Comparison of ENCODE assay signal across 1 cellular context in the genomic region with DNA sequence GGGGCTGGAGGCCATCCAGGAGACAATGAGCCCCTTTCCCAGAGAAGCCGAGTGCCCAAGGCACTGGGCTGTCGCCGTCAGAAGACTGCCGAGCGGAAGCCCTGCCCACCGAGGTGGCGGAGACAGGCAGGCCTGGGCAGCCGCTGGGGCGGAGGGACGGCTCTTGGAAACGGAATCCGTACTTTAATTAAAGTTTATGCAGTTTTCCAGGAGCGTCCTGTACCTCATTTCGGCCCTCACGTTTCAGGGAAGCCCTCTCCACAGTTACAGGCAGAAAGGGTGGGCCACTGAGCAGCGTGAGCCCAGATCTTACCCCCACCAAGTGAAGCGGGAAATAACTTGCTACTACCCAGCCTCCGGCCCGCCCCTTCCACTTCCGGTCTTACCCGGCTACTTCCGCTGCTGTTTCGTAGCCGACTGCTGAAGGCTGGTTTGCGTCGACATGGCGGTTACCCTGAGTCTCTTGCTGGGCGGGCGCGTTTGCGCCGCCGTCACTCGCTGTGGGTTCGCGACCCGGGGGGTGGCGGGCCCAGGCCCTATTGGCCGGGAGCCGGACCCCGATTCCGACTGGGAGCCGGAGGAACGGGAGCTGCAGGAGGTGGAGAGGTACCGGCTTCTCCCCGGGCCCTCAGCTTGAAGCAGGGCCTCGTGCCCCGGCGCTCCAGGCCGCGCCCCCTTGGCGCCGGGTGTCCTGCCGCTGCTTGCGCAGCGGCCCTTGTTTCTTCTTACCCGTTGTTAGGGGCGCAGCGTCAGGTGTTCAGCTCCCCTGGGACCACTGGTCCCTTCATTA.
TF ChIP-seq lines count a peak whose summit lies in the region.

NGRN (plus strand) TSS at position 402 of the 790 bp plus-strand sequence; CDS start at position 443, 41 bp downstream.

TF ChIP-seq in K562, 482 proteins besides CTCF, POLR2A, EP300 and RAD21 (continued from another document and continues in another):
- TF ChIP-seq, protein P1, sequence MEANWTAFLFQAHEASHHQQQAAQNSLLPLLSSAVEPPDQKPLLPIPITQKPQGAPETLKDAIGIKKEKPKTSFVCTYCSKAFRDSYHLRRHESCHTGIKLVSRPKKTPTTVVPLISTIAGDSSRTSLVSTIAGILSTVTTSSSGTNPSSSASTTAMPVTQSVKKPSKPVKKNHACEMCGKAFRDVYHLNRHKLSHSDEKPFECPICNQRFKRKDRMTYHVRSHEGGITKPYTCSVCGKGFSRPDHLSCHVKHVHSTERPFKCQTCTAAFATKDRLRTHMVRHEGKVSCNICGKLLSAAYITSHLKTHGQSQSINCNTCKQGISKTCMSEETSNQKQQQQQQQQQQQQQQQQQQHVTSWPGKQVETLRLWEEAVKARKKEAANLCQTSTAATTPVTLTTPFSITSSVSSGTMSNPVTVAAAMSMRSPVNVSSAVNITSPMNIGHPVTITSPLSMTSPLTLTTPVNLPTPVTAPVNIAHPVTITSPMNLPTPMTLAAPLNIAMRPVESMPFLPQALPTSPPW (CRISPR knock-in tag; IDR thresholded peaks at IDR 0.05) = peak; percentile 57; the same call in 1 of the 2 replicates
- TF ChIP-seq CHD1 (IDR thresholded peaks at IDR 0.05; ENCODE audit: low read length) (peak; percentile 70), POLR2AphosphoS2 (IDR thresholded peaks at IDR 0.05; ENCODE audit: low read length) (peak; percentile 84; the same call in 1 of the 2 replicates), CREM (IDR thresholded peaks at IDR 0.05; ENCODE audit: low read depth) (peak; percentile 78), SIN3A (IDR thresholded peaks at IDR 0.05; ENCODE audit: borderline replicate concordance in 2 of 2, control insufficient read depth in 1 of 2, low read depth in 2 of 2, low read length in 2 of 2) (peak; percentile 40 to 88; a peak in 2 of 4 replicates), PHB (CRISPR knock-in tag; IDR thresholded peaks at IDR 0.05) (0 out of 2 replicates have a peak, but pooled peaks have one; percentile 34), FOSL1 (tag; conservative IDR thresholded peaks at IDR 0.05) (0 out of 2 replicates have a peak, but pooled peaks have one; percentile 31), BCOR (IDR thresholded peaks at IDR 0.05) (0 out of 2 replicates have a peak, but pooled peaks have one; percentile 30), KDM4B (IDR thresholded peaks at IDR 0.05; ENCODE audit: borderline replicate concordance in 2 of 2, low read depth in 1 of 2) (peak in 1 of 2 experiments; percentile 88; a peak in 1 of 4 replicates), CTCFL (IDR thresholded peaks at IDR 0.05; ENCODE audit: borderline replicate concordance, insufficient read depth, low read depth, low read length, poor library complexity, severe bottlenecking) (no peak), NCOA1 (IDR thresholded peaks at IDR 0.05; ENCODE audit: low read depth) (0 out of 2 replicates have a peak, but pooled peaks have one; percentile 48), NONO (IDR thresholded peaks at IDR 0.05; ENCODE audit: low read depth in 2 of 2, low read length in 1 of 2) (no peak; a peak in 1 of 4 replicates), HDAC2 (IDR thresholded peaks at IDR 0.05) (peak; percentile 70; the same call in 1 of the 2 replicates), PHF8 (IDR thresholded peaks at IDR 0.05; ENCODE audit: borderline replicate concordance, low read length) (peak; percentile 89), XRCC5 (IDR thresholded peaks at IDR 0.05; ENCODE audit: low read depth, low read length) (peak; percentile 14; the same call in 1 of the 2 replicates), HDAC1 (IDR thresholded peaks at IDR 0.05) (peak in 1 of 2 experiments; percentile 93; a peak in 2 of 4 replicates), MCM5 (IDR thresholded peaks at IDR 0.05; ENCODE audit: low read depth) (no peak), JUND (IDR thresholded peaks at IDR 0.05; ENCODE audit: borderline replicate concordance, low read depth, low read length) (peak; percentile 29; the same call in 1 of the 2 replicates), JUND (tag; IDR thresholded peaks at IDR 0.05; ENCODE audit: borderline replicate concordance, low read depth, low read length) (no peak), ZC3H8 (IDR thresholded peaks at IDR 0.05) (no peak), ZNF347 (CRISPR knock-in tag; IDR thresholded peaks at IDR 0.05; ENCODE audit: low read depth) (no peak), ZNF592 (IDR thresholded peaks at IDR 0.05) (peak; percentile 85), HDAC8 (tag; IDR thresholded peaks at IDR 0.05) (0 out of 2 replicates have a peak, but pooled peaks have one; percentile 16), FOXP4 (CRISPR knock-in tag; IDR thresholded peaks at IDR 0.05; ENCODE audit: borderline replicate concordance) (no peak; the same call in 1 of the 2 replicates), ELF1 (tag; IDR thresholded peaks at IDR 0.05) (peak; percentile 83), NFIC (IDR thresholded peaks at IDR 0.05) (peak; percentile 45), ZNF253 (CRISPR knock-in tag; conservative IDR thresholded peaks at IDR 0.05) (no peak), SETDB1 (IDR thresholded peaks at IDR 0.05; ENCODE audit: low read length) (no peak), FOXA3 (CRISPR knock-in tag; conservative IDR thresholded peaks at IDR 0.05 in 1 of 2, IDR thresholded peaks at IDR 0.05 in 1 of 2) (no peak), ZNF436 (CRISPR knock-in tag; IDR thresholded peaks at IDR 0.05) (peak; percentile 25; the same call in 1 of the 2 replicates), SAFB (IDR thresholded peaks at IDR 0.05; ENCODE audit: borderline replicate concordance, low read depth, low read length) (no peak)
- TF ChIP-seq, protein P2, sequence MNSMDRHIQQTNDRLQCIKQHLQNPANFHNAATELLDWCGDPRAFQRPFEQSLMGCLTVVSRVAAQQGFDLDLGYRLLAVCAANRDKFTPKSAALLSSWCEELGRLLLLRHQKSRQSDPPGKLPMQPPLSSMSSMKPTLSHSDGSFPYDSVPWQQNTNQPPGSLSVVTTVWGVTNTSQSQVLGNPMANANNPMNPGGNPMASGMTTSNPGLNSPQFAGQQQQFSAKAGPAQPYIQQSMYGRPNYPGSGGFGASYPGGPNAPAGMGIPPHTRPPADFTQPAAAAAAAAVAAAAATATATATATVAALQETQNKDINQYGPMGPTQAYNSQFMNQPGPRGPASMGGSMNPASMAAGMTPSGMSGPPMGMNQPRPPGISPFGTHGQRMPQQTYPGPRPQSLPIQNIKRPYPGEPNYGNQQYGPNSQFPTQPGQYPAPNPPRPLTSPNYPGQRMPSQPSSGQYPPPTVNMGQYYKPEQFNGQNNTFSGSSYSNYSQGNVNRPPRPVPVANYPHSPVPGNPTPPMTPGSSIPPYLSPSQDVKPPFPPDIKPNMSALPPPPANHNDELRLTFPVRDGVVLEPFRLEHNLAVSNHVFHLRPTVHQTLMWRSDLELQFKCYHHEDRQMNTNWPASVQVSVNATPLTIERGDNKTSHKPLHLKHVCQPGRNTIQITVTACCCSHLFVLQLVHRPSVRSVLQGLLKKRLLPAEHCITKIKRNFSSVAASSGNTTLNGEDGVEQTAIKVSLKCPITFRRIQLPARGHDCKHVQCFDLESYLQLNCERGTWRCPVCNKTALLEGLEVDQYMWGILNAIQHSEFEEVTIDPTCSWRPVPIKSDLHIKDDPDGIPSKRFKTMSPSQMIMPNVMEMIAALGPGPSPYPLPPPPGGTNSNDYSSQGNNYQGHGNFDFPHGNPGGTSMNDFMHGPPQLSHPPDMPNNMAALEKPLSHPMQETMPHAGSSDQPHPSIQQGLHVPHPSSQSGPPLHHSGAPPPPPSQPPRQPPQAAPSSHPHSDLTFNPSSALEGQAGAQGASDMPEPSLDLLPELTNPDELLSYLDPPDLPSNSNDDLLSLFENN (IDR thresholded peaks at IDR 0.05; ENCODE audit: low read depth in 2 of 2, low read length in 2 of 2) = 0 out of 4 replicates have a peak, but pooled peaks of 1 of the 2 experiments have one; percentile 24
- TF ChIP-seq, protein P3, sequence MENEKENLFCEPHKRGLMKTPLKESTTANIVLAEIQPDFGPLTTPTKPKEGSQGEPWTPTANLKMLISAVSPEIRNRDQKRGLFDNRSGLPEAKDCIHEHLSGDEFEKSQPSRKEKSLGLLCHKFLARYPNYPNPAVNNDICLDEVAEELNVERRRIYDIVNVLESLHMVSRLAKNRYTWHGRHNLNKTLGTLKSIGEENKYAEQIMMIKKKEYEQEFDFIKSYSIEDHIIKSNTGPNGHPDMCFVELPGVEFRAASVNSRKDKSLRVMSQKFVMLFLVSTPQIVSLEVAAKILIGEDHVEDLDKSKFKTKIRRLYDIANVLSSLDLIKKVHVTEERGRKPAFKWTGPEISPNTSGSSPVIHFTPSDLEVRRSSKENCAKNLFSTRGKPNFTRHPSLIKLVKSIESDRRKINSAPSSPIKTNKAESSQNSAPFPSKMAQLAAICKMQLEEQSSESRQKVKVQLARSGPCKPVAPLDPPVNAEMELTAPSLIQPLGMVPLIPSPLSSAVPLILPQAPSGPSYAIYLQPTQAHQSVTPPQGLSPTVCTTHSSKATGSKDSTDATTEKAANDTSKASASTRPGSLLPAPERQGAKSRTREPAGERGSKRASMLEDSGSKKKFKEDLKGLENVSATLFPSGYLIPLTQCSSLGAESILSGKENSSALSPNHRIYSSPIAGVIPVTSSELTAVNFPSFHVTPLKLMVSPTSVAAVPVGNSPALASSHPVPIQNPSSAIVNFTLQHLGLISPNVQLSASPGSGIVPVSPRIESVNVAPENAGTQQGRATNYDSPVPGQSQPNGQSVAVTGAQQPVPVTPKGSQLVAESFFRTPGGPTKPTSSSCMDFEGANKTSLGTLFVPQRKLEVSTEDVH (IDR thresholded peaks at IDR 0.05; ENCODE audit: low read depth, partially characterized antibody) = peak; percentile 92
- TF ChIP-seq, protein P4, sequence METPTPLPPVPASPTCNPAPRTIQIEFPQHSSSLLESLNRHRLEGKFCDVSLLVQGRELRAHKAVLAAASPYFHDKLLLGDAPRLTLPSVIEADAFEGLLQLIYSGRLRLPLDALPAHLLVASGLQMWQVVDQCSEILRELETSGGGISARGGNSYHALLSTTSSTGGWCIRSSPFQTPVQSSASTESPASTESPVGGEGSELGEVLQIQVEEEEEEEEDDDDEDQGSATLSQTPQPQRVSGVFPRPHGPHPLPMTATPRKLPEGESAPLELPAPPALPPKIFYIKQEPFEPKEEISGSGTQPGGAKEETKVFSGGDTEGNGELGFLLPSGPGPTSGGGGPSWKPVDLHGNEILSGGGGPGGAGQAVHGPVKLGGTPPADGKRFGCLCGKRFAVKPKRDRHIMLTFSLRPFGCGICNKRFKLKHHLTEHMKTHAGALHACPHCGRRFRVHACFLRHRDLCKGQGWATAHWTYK (CRISPR knock-in tag; IDR thresholded peaks at IDR 0.05) = no peak; the same call in 1 of the 2 replicates
- TF ChIP-seq, protein P5, sequence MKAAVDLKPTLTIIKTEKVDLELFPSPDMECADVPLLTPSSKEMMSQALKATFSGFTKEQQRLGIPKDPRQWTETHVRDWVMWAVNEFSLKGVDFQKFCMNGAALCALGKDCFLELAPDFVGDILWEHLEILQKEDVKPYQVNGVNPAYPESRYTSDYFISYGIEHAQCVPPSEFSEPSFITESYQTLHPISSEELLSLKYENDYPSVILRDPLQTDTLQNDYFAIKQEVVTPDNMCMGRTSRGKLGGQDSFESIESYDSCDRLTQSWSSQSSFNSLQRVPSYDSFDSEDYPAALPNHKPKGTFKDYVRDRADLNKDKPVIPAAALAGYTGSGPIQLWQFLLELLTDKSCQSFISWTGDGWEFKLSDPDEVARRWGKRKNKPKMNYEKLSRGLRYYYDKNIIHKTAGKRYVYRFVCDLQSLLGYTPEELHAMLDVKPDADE (conservative IDR thresholded peaks at IDR 0.05; ENCODE audit: control insufficient read depth, low read depth, low read length) = peak; percentile 40; the same call in 1 of the 2 replicates
